8 cellular contexts compared by ENCODE assay signal in genomic region chr9:122827759-122828090, GRCh38. TPM values are rescaled to one million over a fixed set of nuclear protein-coding genes. Genes with fewer than 3 reads are reported as not detected.
DNase-seq lines count a peak whose midpoint lies in the region; ATAC-seq and TF ChIP-seq lines count a peak whose summit lies in the region.

No MANE protein-coding gene starts in this region.

- in situ Hi-C loops in GM13977 (cut with MboI; ENCODE audit: low pct_unique_long_range_greater_than_20kb, low sequenced_read_pairs, unreplicated experiment) = no loop called here

- DNase-seq in AG10803 (ENCODE audit: low read depth) (peak; percentile 48), hepatocyte (ENCODE audit: low spot score) (peak; percentile 28), GM13977 (ENCODE audit: low spot score) (no peak), NCI-H2081 (lab: John Stamatoyannopoulos, UW) (no peak)
- no peak for DNase-seq in activated naive CD8-positive, alpha-beta T cell treated with anti-CD3 and anti-CD28 coated beads for 36 hours

- H3K4me2 ChIP-seq in hepatocyte = peak overlapping the region; percentile 96

- H3K9me3 Mint-ChIP-seq in activated naive CD8-positive, alpha-beta T cell treated with anti-CD3 and anti-CD28 coated beads for 36 hours = no peaks in the 10 kb centered on the region

- H3K36me3 ChIP-seq in hepatocyte (replicated peaks; ENCODE audit: insufficient read depth, low read depth) = no peaks in the 10 kb centered on the region

- H3K4me1 Mint-ChIP-seq in activated naive CD8-positive, alpha-beta T cell treated with anti-CD3 and anti-CD28 coated beads for 36 hours = peaks cover 26% of the 10 kb centered on the region

- H3K36me3 Mint-ChIP-seq in activated naive CD8-positive, alpha-beta T cell treated with anti-CD3 and anti-CD28 coated beads for 36 hours = peaks cover 10% of the 10 kb centered on the region

- H3K27ac Mint-ChIP-seq in activated naive CD8-positive, alpha-beta T cell treated with anti-CD3 and anti-CD28 coated beads for 36 hours = peak overlapping the region; percentile 94

- H3K27ac ChIP-seq in hepatocyte (peak overlapping the region; percentile 91), skin epidermis (peak overlapping the region; percentile 81 to 99 (median 96))

- TF ChIP-seq CTCF in AG10803 (conservative IDR thresholded peaks at IDR 0.05; ENCODE audit: low read length) (no peak; the same call in 1 of the 2 replicates), hepatocyte (IDR thresholded peaks at IDR 0.05; ENCODE audit: poor library complexity) (no peak), GM13977 (IDR thresholded peaks at IDR 0.05; ENCODE audit: extremely low read depth, insufficient read depth, missing control alignments) (no peak)

- under 1% methylated on average over 8 of the region's 8 CpGs for WGBS in hepatocyte (ENCODE audit: low lambda C conversion rate, missing lambda C conversion rate)

- peaks cover 39% of the 10 kb centered on the region for H3K79me2 ChIP-seq in hepatocyte

- peaks cover 14% of the 10 kb centered on the region for H3K4me1 ChIP-seq in hepatocyte (ENCODE audit: insufficient read depth)

- H3K9me3 ChIP-seq in hepatocyte (ENCODE audit: low read depth) = no peaks in the 10 kb centered on the region

- H3K9me2 ChIP-seq in hepatocyte (replicated peaks; ENCODE audit: insufficient read depth) = no peaks in the 10 kb centered on the region

- peak; percentile 17 for ATAC-seq in GM19395 (IDR thresholded peaks at IDR 0.05; ENCODE audit: unreplicated experiment)
- peak; percentile 13 for ATAC-seq in HG03457 (IDR thresholded peaks at IDR 0.05; ENCODE audit: unreplicated experiment)

- peak overlapping the region; percentile 94 for H3K4me3 Mint-ChIP-seq in activated naive CD8-positive, alpha-beta T cell treated with anti-CD3 and anti-CD28 coated beads for 36 hours

- no peaks in the 10 kb centered on the region for H3K27me3 Mint-ChIP-seq in activated naive CD8-positive, alpha-beta T cell treated with anti-CD3 and anti-CD28 coated beads for 36 hours

- H3K27me3 ChIP-seq in hepatocyte = no peaks in the 10 kb centered on the region

- H2AFZ ChIP-seq in hepatocyte = peak overlapping the region; percentile 92

- no peaks in the 10 kb centered on the region for H4K20me1 ChIP-seq in hepatocyte (ENCODE audit: insufficient read depth, poor library complexity, severe bottlenecking)

- H3K4me3 ChIP-seq in AG10803 (ENCODE audit: low read length) (peak overlapping the region; percentile 99), hepatocyte (peak overlapping the region; percentile 43), skin epidermis (peak overlapping the region; percentile 59 to 95 (median 78))

RNA-seq across cellular contexts. Expression of gene PDCL, which starts 0.7 kb away (rescaled TPM):
- total RNA-seq in activated naive CD8-positive, alpha-beta T cell treated with anti-CD3 and anti-CD28 coated beads for 36 hours = 10 to 100 TPM; 20.5 to 21.4 TPM
- 24.8 and 28.1 TPM in 2 replicates for total RNA-seq in hepatocyte
- 11.8 and 16.1 TPM in 2 replicates for polyA plus RNA-seq in hepatocyte

RNA-seq across cellular contexts. Expression of gene OR1K1, which starts 27.8 kb away (rescaled TPM):
- not detected for total RNA-seq in activated naive CD8-positive, alpha-beta T cell treated with anti-CD3 and anti-CD28 coated beads for 36 hours
- not detected in 2 replicates for total RNA-seq in hepatocyte
- polyA plus RNA-seq in hepatocyte = not detected in 2 replicates

RNA-seq across cellular contexts. Expression of gene OR5C1, which starts 39.0 kb away (rescaled TPM):
- not detected for total RNA-seq in activated naive CD8-positive, alpha-beta T cell treated with anti-CD3 and anti-CD28 coated beads for 36 hours
- total RNA-seq in hepatocyte = not detected in 2 replicates
- polyA plus RNA-seq in hepatocyte = not detected in 2 replicates

Comparison
In these comparisons a context has a peak if more than half of its experiments do, and no peak if none do; other contexts are left out.
1. DNase-seq: peak in AG10803 (single experiment) and hepatocyte (single experiment); none in activated naive CD8-positive, alpha-beta T cell treated with anti-CD3 and anti-CD28 coated beads for 36 hours (single experiment), GM13977 (single experiment) and NCI-H2081 (0 of 2).
2. H3K4me3 ChIP-seq: peak in every context shown above with its lines; median percentile 99 in AG10803; 78 in skin epidermis; 43 in hepatocyte.